In genomic region chr1:168218647-168219046, GRCh38 we compare ENCODE assay signal across 20 cellular contexts.
"Had no signal": no experiment of that assay in that cellular context is flagged by ENCODE, and none has a peak within 500 bp of the region (broad histone marks: within the 10 kb centered on the region; RNA-seq: fewer than 3 reads in every experiment).

No MANE protein-coding gene starts in this region.

- H3K4me1 Mint-ChIP-seq: T-cell had no signal

- H3K27me3 ChIP-seq: SJSA1 had no signal

- H3K4me1 ChIP-seq: SJSA1 had no signal

- H3K4me3 Mint-ChIP-seq: IgD-negative memory B cell; T-cell; T-helper 1 cell treated with Interleukin-12 subunit alpha and Interleukin-12 subunit beta and Interleukin-4 antibody, amounts not matched to agents 30 μg/mL and 1 μg/mL, for 36 hours had no signal

- DNase-seq: KBM-7, NCI-H1092, NCI-H1105 treated with DMSO at 0.1 percent for 48 hours, NCI-H1417 treated with DMSO at 0.1 percent for 48 hours, NCI-H146, NCI-H1694 treated with DMSO at 0.1 percent for 48 hours, NCI-H1930, NCI-H2081, NCI-H2107, NCI-H2171, NCI-H526, Right ventricle myocardium superior, RPMI8226, SIG-M5, SW 1271, T-cell had no signal

- H3K36me3 Mint-ChIP-seq: T-cell had no signal

- H3K9me3 Mint-ChIP-seq: T-helper 1 cell treated with Interleukin-12 subunit alpha and Interleukin-12 subunit beta and Interleukin-4 antibody, amounts not matched to agents 30 μg/mL and 1 μg/mL, for 36 hours had no signal

- ATAC-seq: T-cell had no signal

- H3K4me3 ChIP-seq: SJSA1, SK-N-MC had no signal

- H3K9me3 ChIP-seq: SJSA1 had no signal

- H3K27ac Mint-ChIP-seq: IgD-negative memory B cell; T-cell; T-helper 1 cell treated with Interleukin-12 subunit alpha and Interleukin-12 subunit beta and Interleukin-4 antibody, amounts not matched to agents 30 μg/mL and 1 μg/mL, for 36 hours had no signal

- H3K36me3 ChIP-seq: SJSA1 had no signal

- H3K27ac ChIP-seq: SJSA1, SK-N-MC had no signal
